ENCODE assay signal across 8 cellular contexts in genomic region chr6:87407531-87407895, GRCh38. TPM values are rescaled to one million over a fixed set of nuclear protein-coding genes. Genes with fewer than 3 reads are reported as not detected.
A peak's percentile ranks its signal among the peaks of the same experiment; 100 is the strongest.
DNase-seq lines count a peak whose midpoint lies in the region; ATAC-seq and TF ChIP-seq lines count a peak whose summit lies in the region.

No MANE protein-coding gene starts in this region.

- no peak for TF ChIP-seq EP300 in suprapubic skin (IDR thresholded peaks at IDR 0.05)

- no peaks in the 10 kb centered on the region for H3K4me1 Mint-ChIP-seq in central memory CD8-positive, alpha-beta T cell

- peak overlapping the region; percentile 75 for H3K4me3 Mint-ChIP-seq in central memory CD8-positive, alpha-beta T cell

- H3K36me3 Mint-ChIP-seq in central memory CD8-positive, alpha-beta T cell (ENCODE audit: insufficient read depth): peaks cover 11% of the 10 kb centered on the region

- TF ChIP-seq POLR2A in suprapubic skin (IDR thresholded peaks at IDR 0.05): no peak

- BruUV-seq in OCI-LY7 (replicated peaks; lab: Mats Ljungman, UMichigan): no TSS peak

- no peaks in the 10 kb centered on the region for H3K9me2 ChIP-seq in OCI-LY7 (ENCODE audit: insufficient read depth, low read length)

- H3K9me3 ChIP-seq in OCI-LY7 (ENCODE audit: low read length) (no peaks in the 10 kb centered on the region), left lung (no peaks in the 10 kb centered on the region), suprapubic skin (no peaks in the 10 kb centered on the region)

- WGBS in suprapubic skin: under 1% methylated on average over 10 of the region's 10 CpGs

- TF ChIP-seq CTCF in AG04449 (IDR thresholded peaks at IDR 0.05; ENCODE audit: insufficient read depth, low read length, missing control alignments) (no peak), OCI-LY7 (conservative IDR thresholded peaks at IDR 0.05; ENCODE audit: low read length) (no peak), left lung (IDR thresholded peaks at IDR 0.05) (no peak), suprapubic skin (IDR thresholded peaks at IDR 0.05) (no peak)

- H3K4me1 ChIP-seq in OCI-LY7 (ENCODE audit: insufficient read depth, low read length, poor library complexity, severe bottlenecking) (peaks cover 5% of the 10 kb centered on the region), left lung (peaks cover 0 to 7% of the 10 kb centered on the region in 2 donors), suprapubic skin (peaks cover 3% of the 10 kb centered on the region)

- H3K27me3 ChIP-seq in left lung (no peaks in the 10 kb centered on the region), suprapubic skin (no peaks in the 10 kb centered on the region)

- H3K27ac Mint-ChIP-seq in central memory CD8-positive, alpha-beta T cell (ENCODE audit: low read depth): peak overlapping the region; percentile 64

- POLR2A ChIA-PET in AG04449 (lab: Yijun Ruan, JAX): no interaction called here
- POLR2A ChIA-PET in OCI-LY7 (lab: Charles Lee): no interaction called here

- H3K4me2 ChIP-seq in OCI-LY7 (ENCODE audit: low read length): peak overlapping the region; percentile 86

- peak overlapping the region; percentile 98 for H2AFZ ChIP-seq in OCI-LY7 (ENCODE audit: low read length)

- no peaks in the 10 kb centered on the region for H4K20me1 ChIP-seq in OCI-LY7 (ENCODE audit: insufficient read depth, low read length)

- H3K36me3 ChIP-seq in OCI-LY7 (ENCODE audit: insufficient read depth, low read length): no peaks in the 10 kb centered on the region
- H3K36me3 ChIP-seq in left lung: no peaks in the 10 kb centered on the region
- no peaks in the 10 kb centered on the region for H3K36me3 ChIP-seq in suprapubic skin

- peaks cover 24% of the 10 kb centered on the region for H3K27me3 Mint-ChIP-seq in central memory CD8-positive, alpha-beta T cell

- H3K27ac ChIP-seq in OCI-LY7 (ENCODE audit: low read depth, low read length, poor library complexity, severe bottlenecking) (peak overlapping the region; percentile 50), left lung (peak overlapping the region; percentile 84 to 88), suprapubic skin (peak overlapping the region; percentile 78)

- DNase-seq in AG04449 (ENCODE audit: low read depth, low spot score) (no peak), OCI-LY7 (ENCODE audit: low spot score) (peak; percentile 33), left lung (peak in 1 of 2 donors; percentile 42), suprapubic skin (ENCODE audit: low spot score in 2 of 2) (peak in 1 of 2 donors; percentile 65), 8988T (no peak)
- no peak for DNase-seq in central memory CD8-positive, alpha-beta T cell (ENCODE audit: low spot score in 2 of 2)

- CTCF ChIA-PET in AG04449 (lab: Yijun Ruan, JAX) (interaction anchor here (0.6 to 1.0 kb wide), 2 partner anchors 268 to 329 kb away, joined by 3 read pairs; no protein-coding TSS in a partner anchor), OCI-LY7 (lab: Charles Lee; ENCODE audit: unreplicated experiment) (interaction anchor here (1.6 kb wide), 1 partner anchor 14 kb away, joined by 5 read pairs; no protein-coding TSS in a partner anchor)

- ATAC-seq in GM18502 (IDR thresholded peaks at IDR 0.05; ENCODE audit: poor library complexity, unreplicated experiment) (peak; percentile 19), HG03064 (IDR thresholded peaks at IDR 0.05; ENCODE audit: low read depth, unreplicated experiment) (peak; percentile 24), left lung (peak; percentile 72)
- ATAC-seq in central memory CD8-positive, alpha-beta T cell (replicated peaks; ENCODE audit: extremely low read depth, poor library complexity, severe bottlenecking): no peak

- intact Hi-C loops in OCI-LY7 (cut with micrococcal nuclease; ENCODE audit: unreplicated experiment): loop anchor here (5.0 to 10.0 kb wide), 2 partner anchors 295 to 757 kb away; partner anchors contain the start of genes AKIRIN2 and CNR1
- intact Hi-C loops in left lung (cut with DNase I): no loop called here

- H3K9me3 Mint-ChIP-seq in central memory CD8-positive, alpha-beta T cell: no peaks in the 10 kb centered on the region

- H3K79me2 ChIP-seq in OCI-LY7 (ENCODE audit: insufficient read depth, low read depth, low read length): no peaks in the 10 kb centered on the region

- H3K4me3 ChIP-seq in AG04449 (ENCODE audit: low read depth, low read length): peak overlapping the region; percentile 85
- peak overlapping the region; percentile 85 for H3K4me3 ChIP-seq in OCI-LY7 (ENCODE audit: low read depth, low read length, poor library complexity, severe bottlenecking)
- peak overlapping the region; percentile 88 to 100 for H3K4me3 ChIP-seq in left lung
- H3K4me3 ChIP-seq in suprapubic skin: peak overlapping the region; percentile 97

RNA-seq across cellular contexts. Expression of gene CFAP206, which starts 0.3 kb away (rescaled TPM):
- total RNA-seq in OCI-LY7 (2014; rRNA removed; shearing (Covaris generic)): 0.19 TPM in 1 of 2 replicates, not detected in the other
- total RNA-seq in OCI-LY7 (2022) (0.32 TPM in 1 of 2 replicates, not detected in the other), left lung (1 to 10 TPM in 1 of 2 donors, under 1 TPM in 1; 0.93 to 3.1 TPM), suprapubic skin (under 1 TPM in 2 of 4 donors, not detected in 2; 0.21 to 0.85 TPM)
